Comparison of ENCODE assay signal across 15 cellular contexts in the genomic region with DNA sequence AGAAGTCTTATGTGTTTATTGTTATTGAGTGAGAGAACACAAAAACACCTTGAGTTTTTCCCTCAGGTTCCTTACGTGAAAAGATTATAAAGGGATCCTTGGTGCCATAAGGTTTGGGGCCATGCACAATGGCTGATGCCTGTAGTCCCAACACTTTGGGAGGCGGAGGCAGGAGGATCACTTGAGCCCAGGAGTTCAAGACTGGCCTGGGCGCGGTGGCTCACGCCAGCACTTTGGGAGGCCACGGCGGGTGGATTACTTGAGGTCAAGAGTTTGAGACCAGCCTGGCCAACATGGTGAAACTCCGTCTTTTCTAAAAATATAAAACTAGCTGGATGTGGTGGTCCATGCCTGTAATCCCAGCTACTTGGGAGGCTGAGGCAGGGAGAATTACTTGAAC.
"Had no signal": no experiment of that assay in that cellular context is flagged by ENCODE, and none has a peak within 500 bp of the region (broad histone marks: within the 10 kb centered on the region; RNA-seq: fewer than 3 reads in every experiment).

No MANE protein-coding gene starts in this region.

- DNase-seq: effector memory CD4-positive, alpha-beta T cell; heart left ventricle; hippocampal formation; left colon; mesendoderm; naive B cell; small intestine; stimulated activated CD4-positive, alpha-beta T cell treated with anti-CD3 and anti-CD28 coated beads, Interleukin-12 subunit alpha, Interleukin-12 subunit beta, amount 100 ng/mL, for 4 hours; stimulated activated naive CD4-positive, alpha-beta T cell; thyroid gland had no signal

- H3K27ac ChIP-seq: coronary artery, neutrophil, thyroid gland had no signal

- ATAC-seq: esophagus mucosa, heart left ventricle, left colon had no signal

- H3K27me3 ChIP-seq: heart left ventricle, neutrophil, thyroid gland had no signal

- H3K4me3 ChIP-seq: coronary artery, heart left ventricle, thyroid gland had no signal

- H3K9me3 ChIP-seq: neutrophil, thyroid gland had no signal

- H3K27me3 Mint-ChIP-seq: naive B cell, type B pancreatic cell had no signal

- H3K9me3 Mint-ChIP-seq: naive B cell had no signal

- H3K27ac Mint-ChIP-seq: nephron, type B pancreatic cell had no signal

- H3K4me3 Mint-ChIP-seq: type B pancreatic cell had no signal
